ENCODE assay signal across 9 cellular contexts in genomic region chr5:9546973-9547947, GRCh38. TPM values are rescaled to one million over a fixed set of nuclear protein-coding genes. Genes with fewer than 3 reads are reported as not detected.
DNase-seq lines count a peak whose midpoint lies in the region; TF ChIP-seq lines count a peak whose summit lies in the region.
"Had no signal": no experiment of that assay in that cellular context is flagged by ENCODE, and none has a peak within 500 bp of the region (broad histone marks: within the 10 kb centered on the region; RNA-seq: fewer than 3 reads in every experiment).

No MANE protein-coding gene starts in this region.

- DNase-seq in AG08396 (ENCODE audit: low spot score) (peak; percentile 52), RWPE1 (ENCODE audit: low spot score) (no peak), foreskin fibroblast (peak; percentile 52 to 70), nucleus accumbens (lab: John Stamatoyannopoulos, UW) (peak in 31 of 56 donors; percentile 3 to 69 (median 41)), GM19240 (ENCODE audit: insufficient read length, low spot score) (no peak), NCI-H774 (lab: John Stamatoyannopoulos, UW) (no peak), HAP-1 (ENCODE audit: low spot score in 2 of 2) (no peak), mucosa of gallbladder (ENCODE audit: low spot score) (no peak)
- DNase-seq: activated B cell treated with CpG ODN at 0.5 μM for 24 hours had no signal

- TF ChIP-seq CTCF in RWPE1 (conservative IDR thresholded peaks at IDR 0.05; ENCODE audit: low read depth) (no peak), foreskin fibroblast (IDR thresholded peaks at IDR 0.05; ENCODE audit: low read depth, low read length) (no peak)

- no peaks in the 10 kb centered on the region for H3K36me3 ChIP-seq in HAP-1 (replicated peaks)

- POLR2A ChIA-PET in RWPE1 (lab: Yijun Ruan, JAX; ENCODE audit: low non-redundant PET): no interaction called here

- peak overlapping the region; percentile 75 for H3K27ac ChIP-seq in RWPE1

- H3K4me1 ChIP-seq in HAP-1: peaks cover 4% of the 10 kb centered on the region; the same call in 1 of the 2 replicates

- CTCF ChIA-PET in RWPE1 (lab: Yijun Ruan, JAX): interaction anchor here (0.8 kb wide), 1 partner anchor 35 kb away, joined by 5 read pairs; no protein-coding TSS in a partner anchor

- in situ Hi-C loops in HAP-1 (cut with MboI; ENCODE audit: low sequenced_read_pairs): loop anchor here (25.0 kb wide), 1 partner anchor 185 kb away; no protein-coding TSS in a partner anchor

- H3K4me3 ChIP-seq in foreskin fibroblast (ENCODE audit: low read depth in 1 of 2, low read length in 2 of 2) (peak overlapping the region; percentile 87 to 89), HAP-1 (no peak overlapping the region)

- H3K9me3 ChIP-seq in HAP-1: no peaks in the 10 kb centered on the region

- peaks cover 6% of the 10 kb centered on the region for H3K27me3 ChIP-seq in HAP-1 (ENCODE audit: low read depth)

RNA-seq across cellular contexts. Expression of gene SEMA5A, which starts 1.4 kb away (rescaled TPM):
- 29.3 TPM for total RNA-seq in mucosa of gallbladder
- total RNA-seq: activated B cell treated with CpG ODN at 0.5 μM for 24 hours had no signal

Comparison
In these comparisons a context has a peak if more than half of its experiments do, and no peak if none do; other contexts are left out.
1. DNase-seq: peak in AG08396 (single experiment), foreskin fibroblast (2 of 2) and nucleus accumbens (31 of 56); none in RWPE1 (single experiment), GM19240 (single experiment), NCI-H774 (single experiment), HAP-1 (0 of 2) and mucosa of gallbladder (single experiment).